Comparison of ENCODE assay signal across 8 cellular contexts in the genomic region with DNA sequence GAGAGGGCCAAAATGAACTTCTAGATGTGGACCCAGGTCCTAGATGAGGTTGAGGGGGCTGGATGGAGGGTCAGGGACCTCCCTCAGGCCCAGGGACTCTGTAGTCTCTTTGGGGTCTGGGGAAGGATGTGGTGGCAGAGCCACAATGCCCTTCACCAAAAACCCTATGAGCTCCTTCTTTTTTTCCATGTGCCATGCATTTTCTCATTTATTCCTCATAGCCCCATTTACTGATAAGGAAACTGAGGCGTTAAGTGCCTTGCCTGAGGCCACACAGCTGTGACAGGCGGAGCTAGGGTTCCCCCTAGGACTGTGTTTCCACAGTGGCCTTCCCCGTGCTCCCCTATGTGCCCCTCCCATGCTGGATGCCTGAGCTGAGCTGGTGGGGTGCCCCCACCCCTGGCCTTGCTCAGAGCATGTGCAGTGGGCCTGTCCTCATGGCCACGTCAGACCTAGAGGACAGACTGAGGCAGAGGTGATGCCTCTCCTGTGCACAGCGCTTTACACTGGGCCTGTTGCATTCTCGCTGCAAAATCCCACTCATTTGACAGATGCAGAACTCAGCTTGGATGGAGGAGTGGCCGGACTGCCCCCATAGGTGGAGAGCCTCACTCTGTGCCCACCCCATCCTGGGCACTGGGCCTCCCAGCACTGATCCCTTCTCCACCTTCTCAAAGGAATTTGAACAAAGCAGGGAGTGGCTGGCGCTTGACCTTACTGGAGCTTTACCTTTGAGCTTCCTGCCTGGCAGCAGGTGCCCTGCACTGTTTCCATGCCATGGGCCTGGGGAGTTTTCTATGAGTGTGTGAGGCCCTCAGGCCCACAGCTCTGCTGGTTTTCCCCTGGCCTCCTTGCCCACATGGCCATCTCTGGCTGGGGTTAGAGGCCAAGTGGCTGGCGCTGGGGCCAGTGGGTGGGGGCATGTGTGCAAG. TPM values are rescaled to one million over a fixed set of nuclear protein-coding genes. Genes with fewer than 3 reads are reported as not detected.
DNase-seq lines count a peak whose midpoint lies in the region; ATAC-seq and TF ChIP-seq lines count a peak whose summit lies in the region.

No MANE protein-coding gene starts in this region.

- H3K27me3 ChIP-seq in CD4-positive, alpha-beta T cell (ENCODE audit: control insufficient read depth, insufficient read depth, low read length) = no peaks in the 10 kb centered on the region

- no peaks in the 10 kb centered on the region for H3K27me3 Mint-ChIP-seq in CD4-positive, alpha-beta T cell
- H3K27me3 Mint-ChIP-seq in natural killer cell (ENCODE audit: low read depth in 2 of 2) = no peaks in the 10 kb centered on the region

- peaks cover 54% of the 10 kb centered on the region for H3K4me1 Mint-ChIP-seq in CD4-positive, alpha-beta T cell (ENCODE audit: low read depth)
- peaks cover 53 to 63% of the 10 kb centered on the region in 2 donors for H3K4me1 Mint-ChIP-seq in natural killer cell

- no peak for ATAC-seq in CD4-positive, alpha-beta T cell (ENCODE audit: poor library complexity)
- ATAC-seq in natural killer cell = peak; percentile 1 to 23 (median 9)
- no peak for ATAC-seq in GM21526 (IDR thresholded peaks at IDR 0.05; ENCODE audit: low FRiP score, unreplicated experiment)
- ATAC-seq in HG02840 (IDR thresholded peaks at IDR 0.05; ENCODE audit: low FRiP score, unreplicated experiment) = no peak
- ATAC-seq in omental fat pad (ENCODE audit: low FRiP score) = no peak

- POLR2A ChIA-PET in CD4-positive, alpha-beta T cell (lab: Charles Lee) = interaction anchor here (1.2 to 3.0 kb wide), 6 partner anchors 9 to 244 kb away, joined by 3 to 36 read pairs (median 6); partner anchors contain the start of genes NATD1 and USP22

- peak overlapping the region; percentile 87 for H3K27ac ChIP-seq in CD4-positive, alpha-beta T cell (ENCODE audit: low read depth, low read length)
- peak overlapping the region; percentile 64 for H3K27ac ChIP-seq in caudate nucleus (ENCODE audit: low read depth, low read length)

- no peak for DNase-seq in CD4-positive, alpha-beta T cell
- DNase-seq in NCI-H69 (lab: John Stamatoyannopoulos, UW) (peak; percentile 49), caudate nucleus (lab: John Stamatoyannopoulos, UW) (no peak), natural killer cell (no peak), omental fat pad (ENCODE audit: low spot score) (no peak), cerebellar cortex (ENCODE audit: low spot score) (no peak)

- H3K27ac Mint-ChIP-seq in CD4-positive, alpha-beta T cell = peak overlapping the region; percentile 98
- peak overlapping the region; percentile 96 to 99 for H3K27ac Mint-ChIP-seq in natural killer cell

- TF ChIP-seq CTCF in CD4-positive, alpha-beta T cell (IDR thresholded peaks at IDR 0.05) = no peak
- no peak for TF ChIP-seq CTCF in natural killer cell (IDR thresholded peaks at IDR 0.05)
- TF ChIP-seq CTCF in omental fat pad (IDR thresholded peaks at IDR 0.05) = no peak

- H3K36me3 Mint-ChIP-seq in CD4-positive, alpha-beta T cell (ENCODE audit: low read depth) = peaks cover 8% of the 10 kb centered on the region
- H3K36me3 Mint-ChIP-seq in natural killer cell = no peaks in the 10 kb centered on the region

- intact Hi-C loops in CD4-positive, alpha-beta T cell (cut with DNase I, micrococcal nuclease) = loop anchor here (2.0 to 10.0 kb wide), 4 partner anchors 35 to 1132 kb away; partner anchors contain the start of genes NATD1 (in 1 of the 2) and USP22 (in 1 of the 2)
- intact Hi-C loops in natural killer cell (cut with micrococcal nuclease) = loop anchor here (1.0 to 5.0 kb wide), 4 partner anchors 35 to 244 kb away; partner anchors contain the start of genes DHRS7B and USP22

- no peaks in the 10 kb centered on the region for H3K9me3 ChIP-seq in CD4-positive, alpha-beta T cell (ENCODE audit: control insufficient read depth, low read length)

- H3K4me3 Mint-ChIP-seq in CD4-positive, alpha-beta T cell = peak overlapping the region; percentile 98
- H3K4me3 Mint-ChIP-seq in natural killer cell = peak overlapping the region; percentile 96

- no peaks in the 10 kb centered on the region for H3K9me3 Mint-ChIP-seq in CD4-positive, alpha-beta T cell
- no peaks in the 10 kb centered on the region for H3K9me3 Mint-ChIP-seq in natural killer cell

- CTCF ChIA-PET in CD4-positive, alpha-beta T cell (lab: Charles Lee) = interaction anchor here (1.3 to 2.6 kb wide), 6 partner anchors 8 to 244 kb away, joined by 3 to 16 read pairs (median 6); partner anchors contain the start of gene USP22

RNA-seq across cellular contexts. Expression of gene MAP2K3, which starts 2.5 kb away (rescaled TPM):
- total RNA-seq in CD4-positive, alpha-beta T cell = 10 to 100 TPM; 36.8 to 38.5 TPM
- total RNA-seq in natural killer cell (100 to 1,000 TPM; 139 to 165 (median 162) TPM), omental fat pad (100 to 1,000 TPM in 1 of 4 donors, 10 to 100 TPM in 3; 36.8 to 170 (median 58.5) TPM)

RNA-seq across cellular contexts. Expression of gene NATD1, which starts 33.8 kb away (rescaled TPM):
- total RNA-seq in CD4-positive, alpha-beta T cell = 1 to 10 TPM; 5.9 to 6.1 TPM
- total RNA-seq in natural killer cell (10 to 100 TPM; 10.9 to 16.3 (median 14.1) TPM), omental fat pad (10 to 100 TPM in 2 of 4 donors, 1 to 10 TPM in 2; 7.5 to 19.1 (median 9.6) TPM)

Comparison
In these comparisons a context has a peak if more than half of its experiments do, and no peak if none do; other contexts are left out.
1. ATAC-seq: peak in natural killer cell (3 of 3); none in CD4-positive, alpha-beta T cell (single experiment), GM21526 (single experiment), HG02840 (single experiment) and omental fat pad (single experiment).